Comparison of ENCODE assay signal across 13 cellular contexts in the genomic region with DNA sequence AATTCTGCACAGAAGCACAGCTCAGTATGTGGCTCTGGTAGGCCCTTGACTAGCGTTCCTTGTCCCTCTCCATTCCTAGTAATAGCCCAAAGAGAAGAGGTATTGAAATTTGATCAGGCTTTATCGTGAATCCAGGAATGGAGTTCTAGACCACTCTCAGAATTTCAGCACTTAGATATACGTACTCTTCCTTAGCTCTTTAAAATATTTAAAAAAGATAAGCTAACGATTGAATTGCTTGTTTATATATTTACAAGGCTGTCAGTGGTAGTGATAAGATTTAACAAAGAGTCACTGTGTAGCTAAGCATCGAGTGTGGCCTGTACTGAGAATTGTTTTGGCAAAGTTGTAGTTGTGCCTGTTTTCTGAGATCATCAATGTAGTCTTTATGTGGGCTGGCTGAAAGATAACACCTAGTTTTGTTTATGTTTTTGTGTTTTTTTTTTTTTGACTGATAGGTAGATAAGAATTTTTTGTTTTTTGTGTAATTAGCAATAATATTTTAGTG. TPM values are rescaled to one million over a fixed set of nuclear protein-coding genes. Genes with fewer than 3 reads are reported as not detected.
DNase-seq lines count a peak whose midpoint lies in the region; ATAC-seq and TF ChIP-seq lines count a peak whose summit lies in the region.
"Had no signal": no experiment of that assay in that cellular context is flagged by ENCODE, and none has a peak within 500 bp of the region (broad histone marks: within the 10 kb centered on the region; RNA-seq: fewer than 3 reads in every experiment).

No MANE protein-coding gene starts in this region.

- H3K4me3 Mint-ChIP-seq in natural killer cell (peak overlapping the region; percentile 35), type B pancreatic cell (peak overlapping the region; percentile 83)
- no peak overlapping the region for H3K4me3 Mint-ChIP-seq in natural killer cell treated with Interleukin-12 subunit alpha and Interleukin-12 subunit beta and Interleukin-15 and Interleukin-18, amount 100 ng/mL, for 72 hours
- no peak overlapping the region for H3K4me3 Mint-ChIP-seq in activated CD4-positive, alpha-beta memory T cell treated with anti-CD3 and anti-CD28 coated beads for 36 hours
- H3K4me3 Mint-ChIP-seq: B cell had no signal

- H3K27ac Mint-ChIP-seq in natural killer cell (no peak overlapping the region), type B pancreatic cell (peak overlapping the region; percentile 40)
- no peak overlapping the region for H3K27ac Mint-ChIP-seq in natural killer cell treated with Interleukin-12 subunit alpha and Interleukin-12 subunit beta and Interleukin-15 and Interleukin-18, amount 100 ng/mL, for 72 hours
- no peak overlapping the region for H3K27ac Mint-ChIP-seq in activated CD4-positive, alpha-beta memory T cell treated with anti-CD3 and anti-CD28 coated beads for 36 hours
- H3K27ac Mint-ChIP-seq: B cell had no signal

- peaks cover 0 to 1% of the 10 kb centered on the region in 2 donors for H3K9me3 Mint-ChIP-seq in natural killer cell
- H3K9me3 Mint-ChIP-seq in natural killer cell treated with Interleukin-12 subunit alpha and Interleukin-12 subunit beta and Interleukin-15 and Interleukin-18, amount 100 ng/mL, for 72 hours: peaks cover 5% of the 10 kb centered on the region
- peaks cover 11% of the 10 kb centered on the region for H3K9me3 Mint-ChIP-seq in type B pancreatic cell
- peaks cover 13% of the 10 kb centered on the region for H3K9me3 Mint-ChIP-seq in activated CD4-positive, alpha-beta memory T cell treated with anti-CD3 and anti-CD28 coated beads for 36 hours

- H3K27me3 Mint-ChIP-seq in natural killer cell (ENCODE audit: low read depth in 2 of 2) (no peaks in the 10 kb centered on the region), type B pancreatic cell (no peaks in the 10 kb centered on the region)
- no peaks in the 10 kb centered on the region for H3K27me3 Mint-ChIP-seq in natural killer cell treated with Interleukin-12 subunit alpha and Interleukin-12 subunit beta and Interleukin-15 and Interleukin-18, amount 100 ng/mL, for 72 hours
- no peaks in the 10 kb centered on the region for H3K27me3 Mint-ChIP-seq in activated CD4-positive, alpha-beta memory T cell treated with anti-CD3 and anti-CD28 coated beads for 36 hours
- H3K27me3 Mint-ChIP-seq: B cell had no signal

- intact Hi-C loops in natural killer cell (cut with micrococcal nuclease): loop anchor here (5.0 kb wide), 1 partner anchor 228 kb away; a partner anchor contains a TSS
- intact Hi-C loops in activated CD4-positive, alpha-beta memory T cell treated with anti-CD3 and anti-CD28 coated beads for 36 hours (cut with micrococcal nuclease): loop anchor here (5.0 kb wide), 2 partner anchors 157 to 263 kb away; a partner anchor contains a TSS

- DNase-seq in natural killer cell (no peak), RKO (ENCODE audit: low spot score) (peak; percentile 23), hippocampal formation (lab: John Stamatoyannopoulos, UW) (peak; percentile 5 to 69), type B pancreatic cell (ENCODE audit: extremely low spot score, unreplicated experiment) (no peak), NCI-H2227 (lab: John Stamatoyannopoulos, UW; ENCODE audit: unreplicated experiment) (no peak), NCI-H226 (no peak)
- no peak for DNase-seq in natural killer cell treated with Interleukin-12 subunit alpha and Interleukin-12 subunit beta and Interleukin-15 and Interleukin-18, amount 100 ng/mL, for 72 hours (ENCODE audit: low spot score)
- DNase-seq in activated CD4-positive, alpha-beta memory T cell treated with anti-CD3 and anti-CD28 coated beads for 36 hours: no peak
- DNase-seq: esophagus squamous epithelium, left lung, T-helper 9 cell, uterus had no signal

- no peak for ATAC-seq in natural killer cell
- no peak for ATAC-seq in natural killer cell treated with Interleukin-12 subunit alpha and Interleukin-12 subunit beta and Interleukin-15 and Interleukin-18, amount 100 ng/mL, for 72 hours
- ATAC-seq: left lung had no signal

- CTCF ChIA-PET in activated CD4-positive, alpha-beta memory T cell treated with anti-CD3 and anti-CD28 coated beads for 36 hours (lab: Charles Lee): interaction anchor here (0.6 to 1.4 kb wide), 2 partner anchors 44 to 391 kb away, joined by 3 read pairs; no protein-coding TSS in a partner anchor

- H3K36me3 Mint-ChIP-seq in natural killer cell (peaks cover 12% of the 10 kb centered on the region), type B pancreatic cell (peaks cover 25% of the 10 kb centered on the region)
- peaks cover 12% of the 10 kb centered on the region for H3K36me3 Mint-ChIP-seq in natural killer cell treated with Interleukin-12 subunit alpha and Interleukin-12 subunit beta and Interleukin-15 and Interleukin-18, amount 100 ng/mL, for 72 hours
- H3K36me3 Mint-ChIP-seq in activated CD4-positive, alpha-beta memory T cell treated with anti-CD3 and anti-CD28 coated beads for 36 hours: peaks cover 17% of the 10 kb centered on the region

- H3K4me1 Mint-ChIP-seq in natural killer cell: peaks cover 19 to 20% of the 10 kb centered on the region in 2 donors
- H3K4me1 Mint-ChIP-seq in natural killer cell treated with Interleukin-12 subunit alpha and Interleukin-12 subunit beta and Interleukin-15 and Interleukin-18, amount 100 ng/mL, for 72 hours (ENCODE audit: low read depth in 2 of 2): peaks cover 23 to 26% of the 10 kb centered on the region in 2 donors
- peaks cover 37% of the 10 kb centered on the region for H3K4me1 Mint-ChIP-seq in type B pancreatic cell (ENCODE audit: unreplicated experiment)
- H3K4me1 Mint-ChIP-seq in activated CD4-positive, alpha-beta memory T cell treated with anti-CD3 and anti-CD28 coated beads for 36 hours (ENCODE audit: low read depth): peaks cover 22% of the 10 kb centered on the region

- POLR2A ChIA-PET in activated CD4-positive, alpha-beta memory T cell treated with anti-CD3 and anti-CD28 coated beads for 36 hours (lab: Charles Lee): no interaction called here

- TF ChIP-seq CTCF in natural killer cell (IDR thresholded peaks at IDR 0.05): no peak
- TF ChIP-seq CTCF in type B pancreatic cell (conservative IDR thresholded peaks at IDR 0.05): no peak

RNA-seq across cellular contexts. Expression of a gene that starts 2.5 kb away (rescaled TPM):
- total RNA-seq in natural killer cell (1 to 10 TPM; 5.4 to 6.1 (median 5.5) TPM), type B pancreatic cell (ENCODE audit: low replicate concordance) (15.0 and 28.1 TPM in 2 replicates)
- total RNA-seq in natural killer cell treated with Interleukin-12 subunit alpha and Interleukin-12 subunit beta and Interleukin-15 and Interleukin-18, amount 100 ng/mL, for 72 hours: 10 to 100 TPM in 1 of 2 donors, 1 to 10 TPM in 1; 3.5 to 14.6 TPM
- 1 to 10 TPM; 6.1 to 6.5 TPM for total RNA-seq in activated CD4-positive, alpha-beta memory T cell treated with anti-CD3 and anti-CD28 coated beads for 36 hours

Comparison
In these comparisons a context has a peak if more than half of its experiments do, and no peak if none do; other contexts are left out.
1. H3K4me3 Mint-ChIP-seq: peak in natural killer cell (single experiment) and type B pancreatic cell (single experiment); none in natural killer cell treated with Interleukin-12 subunit alpha and Interleukin-12 subunit beta and Interleukin-15 and Interleukin-18, amount 100 ng/mL, for 72 hours (single experiment) and activated CD4-positive, alpha-beta memory T cell treated with anti-CD3 and anti-CD28 coated beads for 36 hours (single experiment).
2. DNase-seq: peak in RKO (single experiment) and hippocampal formation (2 of 2); none in natural killer cell (single experiment), natural killer cell treated with Interleukin-12 subunit alpha and Interleukin-12 subunit beta and Interleukin-15 and Interleukin-18, amount 100 ng/mL, for 72 hours (single experiment), type B pancreatic cell (single experiment), NCI-H2227 (single experiment), NCI-H226 (single experiment) and activated CD4-positive, alpha-beta memory T cell treated with anti-CD3 and anti-CD28 coated beads for 36 hours (single experiment).